Comparison of ENCODE assay signal across 11 cellular contexts in genomic region chr6:9482030-9482731, GRCh38.
DNase-seq lines count a peak whose midpoint lies in the region; ATAC-seq lines count a peak whose summit lies in the region.
"Had no signal": no experiment of that assay in that cellular context is flagged by ENCODE, and none has a peak within 500 bp of the region (broad histone marks: within the 10 kb centered on the region; RNA-seq: fewer than 3 reads in every experiment).

No MANE protein-coding gene starts in this region.

- DNase-seq in GM04503 (ENCODE audit: low read depth), result peak; percentile 94
- DNase-seq in NCI-H460 (ENCODE audit: extremely low read depth, low read depth), result peak; percentile 89
- peak; percentile 56 for DNase-seq in epithelial cell of prostate (ENCODE audit: low read depth, low spot score)
- DNase-seq in pulmonary artery endothelial cell (ENCODE audit: low read depth, low spot score), result peak; percentile 89
- DNase-seq in natural killer cell treated with Interleukin-12 subunit alpha and Interleukin-12 subunit beta and Interleukin-15 and Interleukin-18, amount 100 ng/mL, for 72 hours (ENCODE audit: low spot score), result no peak
- no peak for DNase-seq in activated effector memory CD4-positive, alpha-beta T cell treated with Interleukin-2 at 50 U/mL for 16 hours
- DNase-seq: activated naive CD8-positive, alpha-beta T cell treated with anti-CD3 and anti-CD28 coated beads, Interleukin-2, amount 10 ng/mL, durations not matched to agents 7 days and 5 days; MV-4-11 had no signal

- H3K36me3 Mint-ChIP-seq in natural killer cell treated with Interleukin-12 subunit alpha and Interleukin-12 subunit beta and Interleukin-15 and Interleukin-18, amount 100 ng/mL, for 72 hours, result no peaks in the 10 kb centered on the region
- H3K36me3 Mint-ChIP-seq: activated naive CD8-positive, alpha-beta T cell treated with anti-CD3 and anti-CD28 coated beads, Interleukin-2, amount 10 ng/mL, durations not matched to agents 7 days and 5 days had no signal

- no peak overlapping the region for H3K4me3 Mint-ChIP-seq in natural killer cell treated with Interleukin-12 subunit alpha and Interleukin-12 subunit beta and Interleukin-15 and Interleukin-18, amount 100 ng/mL, for 72 hours
- H3K4me3 Mint-ChIP-seq: activated naive CD8-positive, alpha-beta T cell treated with anti-CD3 and anti-CD28 coated beads, Interleukin-2, amount 10 ng/mL, durations not matched to agents 7 days and 5 days; T-helper 2 cell treated with Interferon-gamma antibody and Interleukin-4, amounts not matched to agents 5 μg/mL and 100 μg/mL, for 36 hours had no signal

- no peaks in the 10 kb centered on the region for H3K4me1 Mint-ChIP-seq in natural killer cell treated with Interleukin-12 subunit alpha and Interleukin-12 subunit beta and Interleukin-15 and Interleukin-18, amount 100 ng/mL, for 72 hours (ENCODE audit: low read depth in 2 of 2)
- H3K4me1 Mint-ChIP-seq: activated naive CD8-positive, alpha-beta T cell treated with anti-CD3 and anti-CD28 coated beads, Interleukin-2, amount 10 ng/mL, durations not matched to agents 7 days and 5 days had no signal

- H3K27me3 Mint-ChIP-seq in natural killer cell treated with Interleukin-12 subunit alpha and Interleukin-12 subunit beta and Interleukin-15 and Interleukin-18, amount 100 ng/mL, for 72 hours, result no peaks in the 10 kb centered on the region
- H3K27me3 Mint-ChIP-seq: activated naive CD8-positive, alpha-beta T cell treated with anti-CD3 and anti-CD28 coated beads, Interleukin-2, amount 10 ng/mL, durations not matched to agents 7 days and 5 days had no signal

- peaks cover 10% of the 10 kb centered on the region for H3K9me3 Mint-ChIP-seq in natural killer cell treated with Interleukin-12 subunit alpha and Interleukin-12 subunit beta and Interleukin-15 and Interleukin-18, amount 100 ng/mL, for 72 hours
- H3K9me3 Mint-ChIP-seq: activated naive CD8-positive, alpha-beta T cell treated with anti-CD3 and anti-CD28 coated beads, Interleukin-2, amount 10 ng/mL, durations not matched to agents 7 days and 5 days; T-helper 2 cell treated with Interferon-gamma antibody and Interleukin-4, amounts not matched to agents 5 μg/mL and 100 μg/mL, for 36 hours had no signal

- ATAC-seq in natural killer cell treated with Interleukin-12 subunit alpha and Interleukin-12 subunit beta and Interleukin-15 and Interleukin-18, amount 100 ng/mL, for 72 hours, result no peak
- ATAC-seq in GM18867 (IDR thresholded peaks at IDR 0.05; ENCODE audit: unreplicated experiment), result no peak
- no peak for ATAC-seq in HG02610 (IDR thresholded peaks at IDR 0.05; ENCODE audit: unreplicated experiment)

- peak overlapping the region; percentile 74 for H3K27ac ChIP-seq in epithelial cell of prostate

- no peak overlapping the region for H3K27ac Mint-ChIP-seq in natural killer cell treated with Interleukin-12 subunit alpha and Interleukin-12 subunit beta and Interleukin-15 and Interleukin-18, amount 100 ng/mL, for 72 hours
- H3K27ac Mint-ChIP-seq: activated naive CD8-positive, alpha-beta T cell treated with anti-CD3 and anti-CD28 coated beads, Interleukin-2, amount 10 ng/mL, durations not matched to agents 7 days and 5 days; T-helper 2 cell treated with Interferon-gamma antibody and Interleukin-4, amounts not matched to agents 5 μg/mL and 100 μg/mL, for 36 hours had no signal

Comparison
In these comparisons a context has a peak if more than half of its experiments do, and no peak if none do; other contexts are left out.
1. DNase-seq: peak in GM04503 (single experiment), NCI-H460 (single experiment), epithelial cell of prostate (single experiment) and pulmonary artery endothelial cell (single experiment); none in natural killer cell treated with Interleukin-12 subunit alpha and Interleukin-12 subunit beta and Interleukin-15 and Interleukin-18, amount 100 ng/mL, for 72 hours (single experiment) and activated effector memory CD4-positive, alpha-beta T cell treated with Interleukin-2 at 50 U/mL for 16 hours (single experiment).